ENCODE assay signal across 8 cellular contexts in the genomic region with DNA sequence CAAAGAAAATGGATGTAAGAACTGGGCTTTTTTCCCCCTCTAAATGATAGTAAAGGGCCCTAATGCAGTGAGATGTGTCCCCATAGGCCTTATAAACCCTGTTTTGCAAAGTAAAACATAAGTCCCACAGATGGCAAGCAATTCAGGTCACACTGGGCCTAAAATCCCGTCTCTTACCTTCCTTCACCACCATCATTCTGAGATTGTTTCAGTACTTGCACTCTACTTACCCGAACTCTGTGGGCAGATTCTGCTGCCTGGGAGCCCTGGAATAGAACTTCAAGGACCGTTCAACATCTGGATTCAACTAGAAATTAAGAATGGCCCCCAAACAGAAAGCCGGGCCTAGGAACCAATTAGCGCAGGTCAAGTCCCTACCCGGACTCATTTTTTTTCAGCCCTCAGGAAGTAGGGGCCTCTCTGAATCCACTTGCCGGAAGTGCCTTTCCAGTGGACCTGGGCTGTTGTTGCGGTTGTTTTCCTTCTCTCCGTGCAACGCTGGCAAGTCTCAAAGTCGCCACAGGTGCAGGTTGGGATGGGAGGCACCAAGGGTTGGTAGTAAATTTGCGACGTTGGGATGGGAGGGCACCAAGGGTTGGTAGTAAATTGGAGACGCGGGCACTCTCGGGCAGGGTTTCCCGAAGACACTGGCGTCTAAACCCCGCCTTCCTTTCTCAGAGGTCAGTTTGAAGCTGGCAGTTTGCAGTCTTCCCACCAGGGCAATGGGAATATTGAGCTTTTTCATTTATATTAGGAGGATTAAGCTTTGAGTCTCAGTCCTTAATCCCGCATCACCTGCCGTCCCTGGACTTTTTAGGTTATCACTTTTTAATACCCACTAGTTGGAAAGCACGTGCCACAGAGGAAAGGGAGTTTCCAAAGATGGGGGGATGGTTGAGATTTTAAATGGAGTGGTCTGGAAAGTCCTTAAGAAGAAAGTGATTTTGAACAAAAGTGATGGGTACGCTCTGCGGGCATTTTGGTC. TPM values are rescaled to one million over a fixed set of nuclear protein-coding genes. Genes with fewer than 3 reads are reported as not detected.
A peak's percentile ranks its signal among the peaks of the same experiment; 100 is the strongest.
DNase-seq lines count a peak whose midpoint lies in the region; ATAC-seq and TF ChIP-seq lines count a peak whose summit lies in the region.

A gene with protein sequence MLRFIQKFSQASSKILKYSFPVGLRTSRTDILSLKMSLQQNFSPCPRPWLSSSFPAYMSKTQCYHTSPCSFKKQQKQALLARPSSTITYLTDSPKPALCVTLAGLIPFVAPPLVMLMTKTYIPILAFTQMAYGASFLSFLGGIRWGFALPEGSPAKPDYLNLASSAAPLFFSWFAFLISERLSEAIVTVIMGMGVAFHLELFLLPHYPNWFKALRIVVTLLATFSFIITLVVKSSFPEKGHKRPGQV (plus strand): TSS at position 429 of the 985 bp plus-strand sequence. CDS start 2,888 bp downstream, outside the sequence.

- no peaks in the 10 kb centered on the region for H3K27me3 ChIP-seq in HCT116 (ENCODE audit: insufficient read depth, low read length)

- peak; percentile 29 for ATAC-seq in HCT116
- no peak for ATAC-seq in GM21367 (IDR thresholded peaks at IDR 0.05; ENCODE audit: unreplicated experiment)

- POLR2A ChIA-PET in HCT116 (lab: Charles Lee): interaction anchor here (0.5 to 0.9 kb wide), 3 partner anchors 11 to 170 kb away, joined by 3 to 8 read pairs (median 3); no protein-coding TSS in a partner anchor

- CTCF ChIA-PET in HCT116 (lab: Charles Lee): no interaction called here

- H3K4me2 ChIP-seq in HCT116 (ENCODE audit: low read length): peak within 1 kb of the TSS; percentile 89

- peak in 2 of 3 experiments; percentile 17 to 27; a peak in 1 of 6 replicates for TF ChIP-seq CTCF in HCT116 (IDR thresholded peaks at IDR 0.05 in 2 of 3, conservative IDR thresholded peaks at IDR 0.05 in 1 of 3; ENCODE audit: borderline replicate concordance in 1 of 3, insufficient read depth in 1 of 3, low read depth in 2 of 3, low read length in 2 of 3)

- H3K4me1 ChIP-seq in HCT116 (ENCODE audit: control insufficient read depth in 1 of 2, insufficient read depth in 2 of 2, low read length in 2 of 2): peaks cover 3 to 23% of the 10 kb centered on the region in 2 experiments; a peak in 3 of 4 replicates

- no peaks in the 10 kb centered on the region for H3K9me3 ChIP-seq in HCT116 (ENCODE audit: control insufficient read depth in 1 of 2, insufficient read depth in 1 of 2, low read depth in 1 of 2, low read length in 2 of 2)

- H3K27ac ChIP-seq in HCT116 (ENCODE audit: low read depth, low read length): peak within 1 kb of the TSS; percentile 94

- BruUV-seq in HCT116 (replicated peaks; lab: Mats Ljungman, UMichigan): TSS peak; percentile 65

- DNase-seq in C1 segment of cervical spinal cord (lab: John Stamatoyannopoulos, UW) (peak; percentile 14 to 86 (median 76)), HCT116 (ENCODE audit: low read depth, low spot score) (peak; percentile 88), NCI-H446 (lab: John Stamatoyannopoulos, UW) (peak; percentile 91 to 92), islet precursor cell (peak; percentile 89)
- DNase-seq in activated CD4-positive, CD25-positive, alpha-beta regulatory T cell (lab: John Stamatoyannopoulos, UW): peak; percentile 43 to 56 (median 48)
- DNase-seq in central memory CD4-positive, alpha-beta T cell: peak; percentile 79
- DNase-seq in stimulated activated CD4-positive, alpha-beta T cell treated with anti-CD3 and anti-CD28 coated beads, Interleukin-12 subunit alpha, Interleukin-12 subunit beta, amount 100 ng/mL, for 24 hours (ENCODE audit: low read depth in 2 of 2): peak; percentile 57 to 67

- no peak for TF ChIP-seq RAD21 in HCT116 (IDR thresholded peaks at IDR 0.05; ENCODE audit: low read depth)

- RAD21 ChIA-PET in HCT116 (lab: Charles Lee; ENCODE audit: low non-redundant PET in 1 of 2, low total read pairs in 2 of 2, uncharacterized antibody in 2 of 2, unreplicated experiment in 2 of 2): no interaction called here

- H3K4me3 ChIP-seq in HCT116 (replicated peaks in 1 of 2; ENCODE audit: low read depth in 1 of 2, low read length in 2 of 2): peak within 1 kb of the TSS; percentile 56 to 77

- H3K79me2 ChIP-seq in HCT116 (ENCODE audit: insufficient read depth, low read length): peaks cover 79% of the 10 kb centered on the region

- peak within 1 kb of the TSS; percentile 91 for H3K9ac ChIP-seq in HCT116 (ENCODE audit: low read length)

- H3K9me2 ChIP-seq in HCT116 (ENCODE audit: insufficient read depth): no peaks in the 10 kb centered on the region

- peak within 1 kb of the TSS; percentile 60 for H2AFZ ChIP-seq in HCT116 (ENCODE audit: low read depth, low read length, poor library complexity, severe bottlenecking)

- no peak for TF ChIP-seq POLR2A in HCT116 (IDR thresholded peaks at IDR 0.05; ENCODE audit: borderline replicate concordance, extremely low read depth, insufficient read depth, insufficient read length)

- H4K20me1 ChIP-seq in HCT116 (ENCODE audit: insufficient read depth): peaks cover 5% of the 10 kb centered on the region; the same call in 1 of the 2 replicates

- peaks cover 7 to 22% of the 10 kb centered on the region in 2 experiments for H3K36me3 ChIP-seq in HCT116 (ENCODE audit: control insufficient read depth in 1 of 2, insufficient read depth in 2 of 2, low read length in 2 of 2)

- intact Hi-C loops in HCT116 (cut with micrococcal nuclease): loop anchor here (1.0 to 10.0 kb wide), 4 partner anchors 63 to 491 kb away; partner anchors contain the start of genes IPP, MAST2 and PRDX1

TF ChIP-seq in HCT116, 20 proteins besides CTCF, POLR2A, EP300 and RAD21:
- TF ChIP-seq JUND (IDR thresholded peaks at IDR 0.05) (no peak), ZFX (IDR thresholded peaks at IDR 0.05) (0 out of 2 replicates have a peak, but pooled peaks have one; percentile 6), POLR2AphosphoS5 (IDR thresholded peaks at IDR 0.05; ENCODE audit: low read depth, low read length) (peak; percentile 90), TCF7L2 (IDR thresholded peaks at IDR 0.05; ENCODE audit: borderline replicate concordance, extremely low read depth, insufficient read depth, insufficient read length) (no peak), SIN3A (IDR thresholded peaks at IDR 0.05; ENCODE audit: low read depth) (no peak), YY1 (IDR thresholded peaks at IDR 0.05; ENCODE audit: extremely low read depth, insufficient replicate concordance, low read depth, low read length) (peak; percentile 87), EGR1 (IDR thresholded peaks at IDR 0.05; ENCODE audit: low read depth) (no peak)
- TF ChIP-seq, protein P1, sequence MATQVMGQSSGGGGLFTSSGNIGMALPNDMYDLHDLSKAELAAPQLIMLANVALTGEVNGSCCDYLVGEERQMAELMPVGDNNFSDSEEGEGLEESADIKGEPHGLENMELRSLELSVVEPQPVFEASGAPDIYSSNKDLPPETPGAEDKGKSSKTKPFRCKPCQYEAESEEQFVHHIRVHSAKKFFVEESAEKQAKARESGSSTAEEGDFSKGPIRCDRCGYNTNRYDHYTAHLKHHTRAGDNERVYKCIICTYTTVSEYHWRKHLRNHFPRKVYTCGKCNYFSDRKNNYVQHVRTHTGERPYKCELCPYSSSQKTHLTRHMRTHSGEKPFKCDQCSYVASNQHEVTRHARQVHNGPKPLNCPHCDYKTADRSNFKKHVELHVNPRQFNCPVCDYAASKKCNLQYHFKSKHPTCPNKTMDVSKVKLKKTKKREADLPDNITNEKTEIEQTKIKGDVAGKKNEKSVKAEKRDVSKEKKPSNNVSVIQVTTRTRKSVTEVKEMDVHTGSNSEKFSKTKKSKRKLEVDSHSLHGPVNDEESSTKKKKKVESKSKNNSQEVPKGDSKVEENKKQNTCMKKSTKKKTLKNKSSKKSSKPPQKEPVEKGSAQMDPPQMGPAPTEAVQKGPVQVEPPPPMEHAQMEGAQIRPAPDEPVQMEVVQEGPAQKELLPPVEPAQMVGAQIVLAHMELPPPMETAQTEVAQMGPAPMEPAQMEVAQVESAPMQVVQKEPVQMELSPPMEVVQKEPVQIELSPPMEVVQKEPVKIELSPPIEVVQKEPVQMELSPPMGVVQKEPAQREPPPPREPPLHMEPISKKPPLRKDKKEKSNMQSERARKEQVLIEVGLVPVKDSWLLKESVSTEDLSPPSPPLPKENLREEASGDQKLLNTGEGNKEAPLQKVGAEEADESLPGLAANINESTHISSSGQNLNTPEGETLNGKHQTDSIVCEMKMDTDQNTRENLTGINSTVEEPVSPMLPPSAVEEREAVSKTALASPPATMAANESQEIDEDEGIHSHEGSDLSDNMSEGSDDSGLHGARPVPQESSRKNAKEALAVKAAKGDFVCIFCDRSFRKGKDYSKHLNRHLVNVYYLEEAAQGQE (IDR thresholded peaks at IDR 0.05; ENCODE audit: low read depth): no peak
- TF ChIP-seq, protein P2, sequence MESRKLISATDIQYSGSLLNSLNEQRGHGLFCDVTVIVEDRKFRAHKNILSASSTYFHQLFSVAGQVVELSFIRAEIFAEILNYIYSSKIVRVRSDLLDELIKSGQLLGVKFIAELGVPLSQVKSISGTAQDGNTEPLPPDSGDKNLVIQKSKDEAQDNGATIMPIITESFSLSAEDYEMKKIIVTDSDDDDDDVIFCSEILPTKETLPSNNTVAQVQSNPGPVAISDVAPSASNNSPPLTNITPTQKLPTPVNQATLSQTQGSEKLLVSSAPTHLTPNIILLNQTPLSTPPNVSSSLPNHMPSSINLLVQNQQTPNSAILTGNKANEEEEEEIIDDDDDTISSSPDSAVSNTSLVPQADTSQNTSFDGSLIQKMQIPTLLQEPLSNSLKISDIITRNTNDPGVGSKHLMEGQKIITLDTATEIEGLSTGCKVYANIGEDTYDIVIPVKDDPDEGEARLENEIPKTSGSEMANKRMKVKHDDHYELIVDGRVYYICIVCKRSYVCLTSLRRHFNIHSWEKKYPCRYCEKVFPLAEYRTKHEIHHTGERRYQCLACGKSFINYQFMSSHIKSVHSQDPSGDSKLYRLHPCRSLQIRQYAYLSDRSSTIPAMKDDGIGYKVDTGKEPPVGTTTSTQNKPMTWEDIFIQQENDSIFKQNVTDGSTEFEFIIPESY (IDR thresholded peaks at IDR 0.05; ENCODE audit: extremely low read depth, insufficient replicate concordance, low read length): no peak
TF ChIP-seq in HCT116: peak in this region for 3.

RNA-seq across cellular contexts. Expression of the gene that starts here (rescaled TPM):
- total RNA-seq in HCT116 (2021; ENCODE audit: unreplicated experiment): 39.3 TPM
- polyA plus RNA-seq in HCT116 (2012): 21.0 and 35.2 TPM in 2 replicates
